In the genomic region with DNA sequence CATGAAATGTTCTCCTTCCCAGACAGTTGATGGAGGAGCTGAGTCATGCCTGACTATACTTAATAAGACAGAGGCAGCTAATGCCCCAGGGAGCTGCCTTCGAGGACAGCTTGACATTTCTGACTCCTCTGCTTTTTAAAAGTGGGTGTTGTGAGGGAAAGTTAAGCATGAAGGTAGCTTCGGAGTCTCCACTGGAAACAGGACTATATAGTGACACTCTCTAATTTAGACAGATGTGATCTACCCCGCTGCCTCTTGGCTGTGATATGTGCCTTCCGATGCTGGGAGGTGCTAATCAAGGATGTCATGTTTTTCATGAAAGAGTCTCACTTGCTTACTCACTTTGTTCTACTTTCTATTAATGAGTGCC, we compare ENCODE assay signal across 8 cellular contexts.
DNase-seq lines count a peak whose midpoint lies in the region; ATAC-seq and TF ChIP-seq lines count a peak whose summit lies in the region.

No MANE protein-coding gene starts in this region.

- TF ChIP-seq CTCF in GM06990 (IDR thresholded peaks at IDR 0.05; ENCODE audit: insufficient read depth, low read length, poor library complexity, severe bottlenecking) (peak; percentile 5), astrocyte of the spinal cord (IDR thresholded peaks at IDR 0.05; ENCODE audit: low read depth, low read length) (no peak), omental fat pad (IDR thresholded peaks at IDR 0.05) (no peak), GM23338 (conservative IDR thresholded peaks at IDR 0.05; ENCODE audit: low read depth in 2 of 2) (no peak)

- H4K20me1 ChIP-seq in GM23338 (replicated peaks; ENCODE audit: insufficient read depth): no peaks in the 10 kb centered on the region

- no peaks in the 10 kb centered on the region for H3K36me3 Mint-ChIP-seq in GM23338 (ENCODE audit: low read depth)

- peak; percentile 95 for ATAC-seq in GM21737 (IDR thresholded peaks at IDR 0.05; ENCODE audit: unreplicated experiment)
- ATAC-seq in omental fat pad (ENCODE audit: low FRiP score): peak; percentile 58
- ATAC-seq in GM23338: no peak; the same call in 2 of the 3 replicates

- H3K4me2 ChIP-seq in GM23338: no peak overlapping the region

- peaks cover 11% of the 10 kb centered on the region for H3K4me1 Mint-ChIP-seq in GM23338

- DNase-seq in GM06990 (ENCODE audit: extremely low read depth, insufficient read length) (no peak), MV-4-11 (lab: John Stamatoyannopoulos, UW) (peak; percentile 21), astrocyte of the spinal cord (ENCODE audit: low read depth, low spot score) (peak; percentile 60), omental fat pad (ENCODE audit: low spot score) (no peak), germinal center (ENCODE audit: low spot score) (no peak), GM23338 (ENCODE audit: low spot score) (no peak)
- DNase-seq in NK-92 treated with Interleukin-12 subunit alpha and Interleukin-12 subunit beta, amount 100 ng/mL, for 24 hours (lab: John Stamatoyannopoulos, UW): no peak

- H3K27me3 ChIP-seq in GM06990 (replicated peaks; ENCODE audit: control insufficient read depth, insufficient read depth, low read length): no peaks in the 10 kb centered on the region
- H3K27me3 ChIP-seq in GM23338 (ENCODE audit: insufficient read depth): no peaks in the 10 kb centered on the region

- no peaks in the 10 kb centered on the region; the same call in 2 of the 3 replicates for H3K9me3 Mint-ChIP-seq in GM23338

- H3K79me2 ChIP-seq in GM23338 (replicated peaks; ENCODE audit: insufficient read depth): no peaks in the 10 kb centered on the region

- H2AFZ ChIP-seq in GM23338: no peak overlapping the region

- in situ Hi-C loops in astrocyte of the spinal cord (cut with HindIII; ENCODE audit: low sequenced_read_pairs): no loop called here

- H3K36me3 ChIP-seq in GM06990 (ENCODE audit: control insufficient read depth, insufficient read depth, low read length) (no peaks in the 10 kb centered on the region), GM23338 (ENCODE audit: insufficient read depth) (no peaks in the 10 kb centered on the region)

- H3F3A ChIP-seq in GM23338 (replicated peaks; ENCODE audit: low read depth): no peaks in the 10 kb centered on the region

- H3K27me3 Mint-ChIP-seq in GM23338 (ENCODE audit: insufficient read depth, low read depth, poor library complexity): peaks cover 5% of the 10 kb centered on the region

- H3K4me1 ChIP-seq in GM23338 (ENCODE audit: insufficient read depth): 0 out of 2 replicates have a peak, but pooled peaks cover 9% of the 10 kb centered on the region

- H3K27ac ChIP-seq in GM23338 (ENCODE audit: low read depth): no peak overlapping the region

- H3K4me3 ChIP-seq in GM06990 (replicated peaks; ENCODE audit: low read depth, low read length) (no peak overlapping the region), astrocyte of the spinal cord (ENCODE audit: low read depth, low read length) (no peak overlapping the region), GM23338 (no peak overlapping the region)

- H3K4me3 Mint-ChIP-seq in GM23338: no peak overlapping the region

- no peak overlapping the region for H3K27ac Mint-ChIP-seq in GM23338

- H3K9me2 ChIP-seq in GM23338 (ENCODE audit: insufficient read depth): no peaks in the 10 kb centered on the region; the same call in 1 of the 2 replicates

TF ChIP-seq in GM23338, 12 proteins besides CTCF, POLR2A, EP300 and RAD21:
- TF ChIP-seq, protein P1, sequence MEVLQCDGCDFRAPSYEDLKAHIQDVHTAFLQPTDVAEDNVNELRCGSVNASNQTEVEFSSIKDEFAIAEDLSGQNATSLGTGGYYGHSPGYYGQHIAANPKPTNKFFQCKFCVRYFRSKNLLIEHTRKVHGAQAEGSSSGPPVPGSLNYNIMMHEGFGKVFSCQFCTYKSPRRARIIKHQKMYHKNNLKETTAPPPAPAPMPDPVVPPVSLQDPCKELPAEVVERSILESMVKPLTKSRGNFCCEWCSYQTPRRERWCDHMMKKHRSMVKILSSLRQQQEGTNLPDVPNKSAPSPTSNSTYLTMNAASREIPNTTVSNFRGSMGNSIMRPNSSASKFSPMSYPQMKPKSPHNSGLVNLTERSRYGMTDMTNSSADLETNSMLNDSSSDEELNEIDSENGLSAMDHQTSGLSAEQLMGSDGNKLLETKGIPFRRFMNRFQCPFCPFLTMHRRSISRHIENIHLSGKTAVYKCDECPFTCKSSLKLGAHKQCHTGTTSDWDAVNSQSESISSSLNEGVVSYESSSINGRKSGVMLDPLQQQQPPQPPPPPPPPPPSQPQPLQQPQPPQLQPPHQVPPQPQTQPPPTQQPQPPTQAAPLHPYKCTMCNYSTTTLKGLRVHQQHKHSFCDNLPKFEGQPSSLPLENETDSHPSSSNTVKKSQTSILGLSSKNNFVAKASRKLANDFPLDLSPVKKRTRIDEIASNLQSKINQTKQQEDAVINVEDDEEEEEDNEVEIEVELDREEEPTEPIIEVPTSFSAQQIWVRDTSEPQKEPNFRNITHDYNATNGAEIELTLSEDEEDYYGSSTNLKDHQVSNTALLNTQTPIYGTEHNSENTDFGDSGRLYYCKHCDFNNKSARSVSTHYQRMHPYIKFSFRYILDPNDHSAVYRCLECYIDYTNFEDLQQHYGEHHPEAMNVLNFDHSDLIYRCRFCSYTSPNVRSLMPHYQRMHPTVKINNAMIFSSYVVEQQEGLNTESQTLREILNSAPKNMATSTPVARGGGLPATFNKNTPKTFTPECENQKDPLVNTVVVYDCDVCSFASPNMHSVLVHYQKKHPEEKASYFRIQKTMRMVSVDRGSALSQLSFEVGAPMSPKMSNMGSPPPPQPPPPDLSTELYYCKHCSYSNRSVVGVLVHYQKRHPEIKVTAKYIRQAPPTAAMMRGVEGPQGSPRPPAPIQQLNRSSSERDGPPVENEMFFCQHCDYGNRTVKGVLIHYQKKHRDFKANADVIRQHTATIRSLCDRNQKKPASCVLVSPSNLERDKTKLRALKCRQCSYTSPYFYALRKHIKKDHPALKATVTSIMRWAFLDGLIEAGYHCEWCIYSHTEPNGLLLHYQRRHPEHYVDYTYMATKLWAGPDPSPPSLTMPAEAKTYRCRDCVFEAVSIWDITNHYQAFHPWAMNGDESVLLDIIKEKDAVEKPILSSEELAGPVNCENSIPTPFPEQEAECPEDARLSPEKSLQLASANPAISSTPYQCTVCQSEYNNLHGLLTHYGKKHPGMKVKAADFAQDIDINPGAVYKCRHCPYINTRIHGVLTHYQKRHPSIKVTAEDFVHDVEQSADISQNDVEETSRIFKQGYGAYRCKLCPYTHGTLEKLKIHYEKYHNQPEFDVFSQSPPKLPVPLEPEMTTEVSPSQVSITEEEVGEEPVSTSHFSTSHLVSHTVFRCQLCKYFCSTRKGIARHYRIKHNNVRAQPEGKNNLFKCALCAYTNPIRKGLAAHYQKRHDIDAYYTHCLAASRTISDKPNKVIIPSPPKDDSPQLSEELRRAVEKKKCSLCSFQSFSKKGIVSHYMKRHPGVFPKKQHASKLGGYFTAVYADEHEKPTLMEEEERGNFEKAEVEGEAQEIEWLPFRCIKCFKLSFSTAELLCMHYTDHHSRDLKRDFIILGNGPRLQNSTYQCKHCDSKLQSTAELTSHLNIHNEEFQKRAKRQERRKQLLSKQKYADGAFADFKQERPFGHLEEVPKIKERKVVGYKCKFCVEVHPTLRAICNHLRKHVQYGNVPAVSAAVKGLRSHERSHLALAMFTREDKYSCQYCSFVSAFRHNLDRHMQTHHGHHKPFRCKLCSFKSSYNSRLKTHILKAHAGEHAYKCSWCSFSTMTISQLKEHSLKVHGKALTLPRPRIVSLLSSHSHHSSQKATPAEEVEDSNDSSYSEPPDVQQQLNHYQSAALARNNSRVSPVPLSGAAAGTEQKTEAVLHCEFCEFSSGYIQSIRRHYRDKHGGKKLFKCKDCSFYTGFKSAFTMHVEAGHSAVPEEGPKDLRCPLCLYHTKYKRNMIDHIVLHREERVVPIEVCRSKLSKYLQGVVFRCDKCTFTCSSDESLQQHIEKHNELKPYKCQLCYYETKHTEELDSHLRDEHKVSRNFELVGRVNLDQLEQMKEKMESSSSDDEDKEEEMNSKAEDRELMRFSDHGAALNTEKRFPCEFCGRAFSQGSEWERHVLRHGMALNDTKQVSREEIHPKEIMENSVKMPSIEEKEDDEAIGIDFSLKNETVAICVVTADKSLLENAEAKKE (CRISPR knock-in tag; IDR thresholded peaks at IDR 0.05): no peak
- TF ChIP-seq, protein P2, sequence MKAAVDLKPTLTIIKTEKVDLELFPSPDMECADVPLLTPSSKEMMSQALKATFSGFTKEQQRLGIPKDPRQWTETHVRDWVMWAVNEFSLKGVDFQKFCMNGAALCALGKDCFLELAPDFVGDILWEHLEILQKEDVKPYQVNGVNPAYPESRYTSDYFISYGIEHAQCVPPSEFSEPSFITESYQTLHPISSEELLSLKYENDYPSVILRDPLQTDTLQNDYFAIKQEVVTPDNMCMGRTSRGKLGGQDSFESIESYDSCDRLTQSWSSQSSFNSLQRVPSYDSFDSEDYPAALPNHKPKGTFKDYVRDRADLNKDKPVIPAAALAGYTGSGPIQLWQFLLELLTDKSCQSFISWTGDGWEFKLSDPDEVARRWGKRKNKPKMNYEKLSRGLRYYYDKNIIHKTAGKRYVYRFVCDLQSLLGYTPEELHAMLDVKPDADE (IDR thresholded peaks at IDR 0.05): no peak
- TF ChIP-seq ZNF331 (CRISPR knock-in tag; IDR thresholded peaks at IDR 0.05; ENCODE audit: low read depth) (no peak), NANOG (IDR thresholded peaks at IDR 0.05; ENCODE audit: borderline replicate concordance) (no peak), JUNB (IDR thresholded peaks at IDR 0.05; ENCODE audit: unreplicated experiment) (no peak)

Comparison
In these comparisons a context has a peak if more than half of its experiments do, and no peak if none do; other contexts are left out.
1. DNase-seq: peak in MV-4-11 (single experiment) and astrocyte of the spinal cord (single experiment); none in GM06990 (single experiment), omental fat pad (single experiment), germinal center (single experiment), GM23338 (single experiment) and NK-92 treated with Interleukin-12 subunit alpha and Interleukin-12 subunit beta, amount 100 ng/mL, for 24 hours (single experiment).